1 cellular context compared by ENCODE assay signal in the genomic region with DNA sequence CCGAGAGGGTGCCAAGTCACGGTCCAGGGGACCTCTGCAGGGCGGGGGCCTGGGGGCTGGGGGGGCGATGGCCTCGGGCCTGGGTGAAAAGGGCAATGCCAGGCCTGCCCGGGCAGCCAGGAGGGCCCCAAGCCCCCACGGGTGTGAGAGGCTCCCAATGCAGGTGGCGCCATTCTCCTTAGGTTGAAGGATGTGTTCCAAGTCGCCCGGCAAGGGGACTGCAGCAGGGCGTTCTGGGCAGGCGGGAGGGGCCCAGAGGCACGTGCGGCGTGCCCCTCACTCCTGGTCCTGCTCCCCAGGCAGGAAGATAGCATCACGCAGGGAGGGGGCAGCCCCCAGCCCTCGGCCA.
TF ChIP-seq lines count a peak whose summit lies in the region.

No MANE protein-coding gene starts in this region.

TF ChIP-seq in IMR-90, 13 proteins besides CTCF, POLR2A, EP300 and RAD21:
- TF ChIP-seq MAFK (IDR thresholded peaks at IDR 0.05; ENCODE audit: low read depth, low read length) (no peak), FOS (IDR thresholded peaks at IDR 0.05; ENCODE audit: low read depth, low read length) (no peak), MAZ (IDR thresholded peaks at IDR 0.05; ENCODE audit: borderline replicate concordance, low read depth, low read length) (no peak), MXI1 (IDR thresholded peaks at IDR 0.05; ENCODE audit: borderline replicate concordance, low read depth, low read length) (no peak), CEBPB (IDR thresholded peaks at IDR 0.05; ENCODE audit: low read depth, low read length) (no peak), RFX5 (IDR thresholded peaks at IDR 0.05; ENCODE audit: low read depth, low read length) (no peak), SMC3 (IDR thresholded peaks at IDR 0.05; ENCODE audit: low read depth, low read length) (no peak), NFE2L2 (IDR thresholded peaks at IDR 0.05; ENCODE audit: low read depth, low read length) (no peak), RCOR1 (IDR thresholded peaks at IDR 0.05; ENCODE audit: insufficient replicate concordance, low read length) (no peak), BHLHE40 (IDR thresholded peaks at IDR 0.05; ENCODE audit: low read depth, low read length) (no peak), CHD1 (IDR thresholded peaks at IDR 0.05; ENCODE audit: low read depth, low read length) (no peak)
- TF ChIP-seq, protein P1, sequence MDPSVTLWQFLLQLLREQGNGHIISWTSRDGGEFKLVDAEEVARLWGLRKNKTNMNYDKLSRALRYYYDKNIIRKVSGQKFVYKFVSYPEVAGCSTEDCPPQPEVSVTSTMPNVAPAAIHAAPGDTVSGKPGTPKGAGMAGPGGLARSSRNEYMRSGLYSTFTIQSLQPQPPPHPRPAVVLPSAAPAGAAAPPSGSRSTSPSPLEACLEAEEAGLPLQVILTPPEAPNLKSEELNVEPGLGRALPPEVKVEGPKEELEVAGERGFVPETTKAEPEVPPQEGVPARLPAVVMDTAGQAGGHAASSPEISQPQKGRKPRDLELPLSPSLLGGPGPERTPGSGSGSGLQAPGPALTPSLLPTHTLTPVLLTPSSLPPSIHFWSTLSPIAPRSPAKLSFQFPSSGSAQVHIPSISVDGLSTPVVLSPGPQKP (IDR thresholded peaks at IDR 0.05; ENCODE audit: borderline replicate concordance, low read depth, low read length) = no peak
- TF ChIP-seq, protein P2, sequence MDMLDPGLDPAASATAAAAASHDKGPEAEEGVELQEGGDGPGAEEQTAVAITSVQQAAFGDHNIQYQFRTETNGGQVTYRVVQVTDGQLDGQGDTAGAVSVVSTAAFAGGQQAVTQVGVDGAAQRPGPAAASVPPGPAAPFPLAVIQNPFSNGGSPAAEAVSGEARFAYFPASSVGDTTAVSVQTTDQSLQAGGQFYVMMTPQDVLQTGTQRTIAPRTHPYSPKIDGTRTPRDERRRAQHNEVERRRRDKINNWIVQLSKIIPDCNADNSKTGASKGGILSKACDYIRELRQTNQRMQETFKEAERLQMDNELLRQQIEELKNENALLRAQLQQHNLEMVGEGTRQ (IDR thresholded peaks at IDR 0.05; ENCODE audit: low read depth, low read length) = no peak
